Comparison of ENCODE assay signal across 8 cellular contexts in the genomic region with DNA sequence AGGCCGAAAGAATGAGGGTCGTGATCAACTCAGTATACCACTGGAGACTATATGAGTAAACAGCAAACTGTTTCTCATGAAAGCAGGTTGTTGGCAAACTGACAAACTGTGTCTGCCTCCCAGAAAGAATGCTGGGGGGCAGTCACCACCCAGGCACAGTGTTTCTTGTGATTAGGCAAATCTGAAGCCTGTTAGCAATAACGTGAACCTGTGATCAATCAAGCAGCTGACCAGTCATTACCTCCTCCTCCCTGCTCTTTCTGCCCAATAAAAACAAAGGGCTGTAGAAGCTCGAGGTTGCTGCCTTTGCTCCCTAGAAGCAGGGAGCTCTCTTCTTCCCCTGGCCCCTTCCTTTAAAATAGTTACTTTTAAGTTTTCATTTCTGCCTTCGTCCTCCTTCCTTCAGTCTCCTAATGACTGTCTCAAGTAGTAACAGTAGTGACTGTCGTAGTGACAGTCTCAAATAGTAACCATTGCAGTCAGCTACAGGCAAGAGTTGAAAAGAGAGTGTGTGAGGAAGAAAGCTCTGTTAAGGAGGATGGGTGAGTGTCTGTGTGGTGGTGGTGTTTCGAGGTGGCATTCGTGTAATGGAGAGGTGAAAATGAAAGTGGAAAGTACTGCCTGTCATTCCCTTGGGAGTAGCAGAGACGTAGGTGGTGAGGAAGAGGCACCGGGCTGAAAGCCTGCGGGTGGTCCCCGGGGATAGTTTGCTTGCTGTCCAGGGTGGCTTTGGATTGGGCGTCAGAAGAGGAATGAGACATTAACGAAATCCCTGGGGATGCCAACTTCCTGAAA. TPM values are rescaled to one million over a fixed set of nuclear protein-coding genes. Genes with fewer than 3 reads are reported as not detected.
DNase-seq lines count a peak whose midpoint lies in the region; ATAC-seq and TF ChIP-seq lines count a peak whose summit lies in the region.

No MANE protein-coding gene starts in this region.

- ATAC-seq in GM21529 (IDR thresholded peaks at IDR 0.05; ENCODE audit: unreplicated experiment): peak; percentile 61

- no peak overlapping the region for H2BK5ac ChIP-seq in H9 (ENCODE audit: insufficient read length, low read length)

- intact Hi-C loops in activated T-helper 1 cell treated with anti-CD3 and anti-CD28 coated beads, Interleukin-12 subunit alpha, Interleukin-12 subunit beta, Interleukin-2, Interleukin-4 antibody, amounts not matched to agents 30 ng/mL and 10 ng/mL and 1 ng/mL, durations not matched to agents 14 hours and 24 hours and 36 hours (cut with micrococcal nuclease): loop anchor here (5.0 kb wide), 1 partner anchor 1594 kb away; no protein-coding TSS in a partner anchor

- H3K18ac ChIP-seq in H9 (ENCODE audit: insufficient read length, low read depth, low read length): no peak overlapping the region

- no peak overlapping the region for H3K56ac ChIP-seq in H9 (ENCODE audit: insufficient read length, low read depth, low read length)

- no peak overlapping the region for H2BK20ac ChIP-seq in H9 (ENCODE audit: low read depth, low read length, poor library complexity, severe bottlenecking)

- H2BK120ac ChIP-seq in H9 (ENCODE audit: low read depth, low read length, poor library complexity, severe bottlenecking): no peak overlapping the region

- H2AFZ ChIP-seq in H9 (ENCODE audit: low read length): no peak overlapping the region

- 48% methylated on average over 14 of the region's 14 CpGs for WGBS in suprapubic skin
- WGBS in H9 (ENCODE audit: extremely low coverage, insufficient read length, low lambda C conversion rate): no CpG with 5 or more reads among the region's 14 CpGs

- DNase-seq in DMS153 treated with DMSO at 0.1 percent for 48 hours (lab: John Stamatoyannopoulos, UW; ENCODE audit: unreplicated experiment) (peak; percentile 86), MG63 (peak; percentile 53), fibroblast of pulmonary artery (ENCODE audit: low read depth) (no peak), suprapubic skin (ENCODE audit: low spot score in 2 of 2) (no peak), H9 (no peak), retina (no peak)
- no peak for DNase-seq in activated T-helper 1 cell treated with anti-CD3 and anti-CD28 coated beads, Interleukin-12 subunit alpha, Interleukin-12 subunit beta, Interleukin-2, Interleukin-4 antibody, amounts not matched to agents 30 ng/mL and 10 ng/mL and 1 ng/mL, durations not matched to agents 14 hours and 24 hours and 36 hours (ENCODE audit: low spot score)

- H3K27ac ChIP-seq in suprapubic skin: no peak overlapping the region
- no peak overlapping the region for H3K27ac ChIP-seq in H9 (ENCODE audit: insufficient read length, low read depth, low read length)

- H2BK12ac ChIP-seq in H9 (ENCODE audit: insufficient read length, low read depth, low read length): no peak overlapping the region

- no peak for TF ChIP-seq EP300 in suprapubic skin (IDR thresholded peaks at IDR 0.05)

- no peaks in the 10 kb centered on the region for H3K79me1 ChIP-seq in H9 (ENCODE audit: insufficient read depth, low read depth, low read length, poor library complexity, severe bottlenecking)

- H4K8ac ChIP-seq in H9 (replicated peaks; ENCODE audit: insufficient read length, low read depth, low read length): no peak overlapping the region

- H3K9me3 ChIP-seq in MG63 (no peaks in the 10 kb centered on the region), suprapubic skin (no peaks in the 10 kb centered on the region), H9 (ENCODE audit: control insufficient read depth, low read depth, low read length) (no peaks in the 10 kb centered on the region)

- TF ChIP-seq POLR2A in suprapubic skin (IDR thresholded peaks at IDR 0.05): no peak

- H3K4me3 Mint-ChIP-seq in H9: no peak overlapping the region
- no peak overlapping the region for H3K4me3 Mint-ChIP-seq in activated T-helper 1 cell treated with anti-CD3 and anti-CD28 coated beads, Interleukin-12 subunit alpha, Interleukin-12 subunit beta, Interleukin-2, Interleukin-4 antibody, amounts not matched to agents 30 ng/mL and 10 ng/mL and 1 ng/mL, durations not matched to agents 14 hours and 24 hours and 36 hours

- no peak overlapping the region for H2BK15ac ChIP-seq in H9 (ENCODE audit: low read depth, low read length)

- no peak overlapping the region for H2AK5ac ChIP-seq in H9 (ENCODE audit: insufficient read length, low read length)

- no peak overlapping the region for H3K4ac ChIP-seq in H9 (ENCODE audit: low read depth, low read length)

- no peaks in the 10 kb centered on the region for H3K9me3 Mint-ChIP-seq in H9
- no peaks in the 10 kb centered on the region for H3K9me3 Mint-ChIP-seq in activated T-helper 1 cell treated with anti-CD3 and anti-CD28 coated beads, Interleukin-12 subunit alpha, Interleukin-12 subunit beta, Interleukin-2, Interleukin-4 antibody, amounts not matched to agents 30 ng/mL and 10 ng/mL and 1 ng/mL, durations not matched to agents 14 hours and 24 hours and 36 hours

- H3K4me1 ChIP-seq in suprapubic skin (peaks cover 6% of the 10 kb centered on the region), H9 (ENCODE audit: insufficient read depth, low read length) (no peaks in the 10 kb centered on the region)

- H3K27me3 ChIP-seq in MG63 (no peaks in the 10 kb centered on the region), suprapubic skin (no peaks in the 10 kb centered on the region), H9 (ENCODE audit: insufficient read depth, low read length) (no peaks in the 10 kb centered on the region)

- H3K9ac ChIP-seq in H9 (ENCODE audit: extremely low read depth, insufficient read length, low read length): no peak overlapping the region

- TF ChIP-seq CTCF in fibroblast of pulmonary artery (IDR thresholded peaks at IDR 0.05; ENCODE audit: low read length, missing control alignments) (no peak), suprapubic skin (IDR thresholded peaks at IDR 0.05) (no peak), H9 (conservative IDR thresholded peaks at IDR 0.05) (no peak)

- no peak overlapping the region for H4K91ac ChIP-seq in H9 (ENCODE audit: insufficient read length, low read depth, low read length)

- H4K5ac ChIP-seq in H9 (ENCODE audit: insufficient read length, low read depth, low read length): no peak overlapping the region

- H3K4me1 Mint-ChIP-seq in H9: no peaks in the 10 kb centered on the region
- H3K4me1 Mint-ChIP-seq in activated T-helper 1 cell treated with anti-CD3 and anti-CD28 coated beads, Interleukin-12 subunit alpha, Interleukin-12 subunit beta, Interleukin-2, Interleukin-4 antibody, amounts not matched to agents 30 ng/mL and 10 ng/mL and 1 ng/mL, durations not matched to agents 14 hours and 24 hours and 36 hours (ENCODE audit: low read depth): peaks cover 29% of the 10 kb centered on the region

- H3K36me3 Mint-ChIP-seq in H9 (ENCODE audit: insufficient read depth in 1 of 3, low read depth in 3 of 3): no peaks in the 10 kb centered on the region
- H3K36me3 Mint-ChIP-seq in activated T-helper 1 cell treated with anti-CD3 and anti-CD28 coated beads, Interleukin-12 subunit alpha, Interleukin-12 subunit beta, Interleukin-2, Interleukin-4 antibody, amounts not matched to agents 30 ng/mL and 10 ng/mL and 1 ng/mL, durations not matched to agents 14 hours and 24 hours and 36 hours (ENCODE audit: low read depth): no peaks in the 10 kb centered on the region

- H3K14ac ChIP-seq in H9 (ENCODE audit: insufficient read depth, low read length): no peak overlapping the region

- no peak overlapping the region for H3K23ac ChIP-seq in H9 (ENCODE audit: insufficient read length, low read depth, low read length)

- H3K27ac Mint-ChIP-seq in H9: no peak overlapping the region
- no peak overlapping the region for H3K27ac Mint-ChIP-seq in activated T-helper 1 cell treated with anti-CD3 and anti-CD28 coated beads, Interleukin-12 subunit alpha, Interleukin-12 subunit beta, Interleukin-2, Interleukin-4 antibody, amounts not matched to agents 30 ng/mL and 10 ng/mL and 1 ng/mL, durations not matched to agents 14 hours and 24 hours and 36 hours

- no peaks in the 10 kb centered on the region for H4K20me1 ChIP-seq in H9 (ENCODE audit: control insufficient read depth, insufficient read depth, insufficient read length)

- peak overlapping the region; percentile 28 for H3K4me3 ChIP-seq in MG63
- H3K4me3 ChIP-seq in fibroblast of pulmonary artery (replicated peaks; ENCODE audit: low read depth, low read length): peak overlapping the region; percentile 16
- peak overlapping the region; percentile 36 for H3K4me3 ChIP-seq in suprapubic skin

- H3K4me2 ChIP-seq in H9 (ENCODE audit: insufficient read depth, insufficient read length, low read length): no peak overlapping the region

- H3K36me3 ChIP-seq in MG63 (no peaks in the 10 kb centered on the region), suprapubic skin (no peaks in the 10 kb centered on the region)

- H3K23me2 ChIP-seq in H9 (ENCODE audit: insufficient read length, low read depth, low read length, poor library complexity, severe bottlenecking): no peaks in the 10 kb centered on the region

- H3K27me3 Mint-ChIP-seq in H9 (ENCODE audit: low read depth): peaks cover 32% of the 10 kb centered on the region
- H3K27me3 Mint-ChIP-seq in activated T-helper 1 cell treated with anti-CD3 and anti-CD28 coated beads, Interleukin-12 subunit alpha, Interleukin-12 subunit beta, Interleukin-2, Interleukin-4 antibody, amounts not matched to agents 30 ng/mL and 10 ng/mL and 1 ng/mL, durations not matched to agents 14 hours and 24 hours and 36 hours (ENCODE audit: insufficient read depth): peaks cover 9% of the 10 kb centered on the region

- no peak overlapping the region for H3T11ph ChIP-seq in H9 (ENCODE audit: low read length)

- H3K79me2 ChIP-seq in H9 (ENCODE audit: insufficient read depth, low read length): no peaks in the 10 kb centered on the region

RNA-seq across cellular contexts. Expression of a gene that starts 14.5 kb away (rescaled TPM):
- total RNA-seq in MG63 (2014; rRNA removed; shearing (Covaris generic); ENCODE audit: low replicate concordance): 0.30 and 5.3 TPM in 2 replicates
- total RNA-seq in suprapubic skin: 10 to 100 TPM in 2 of 4 donors, 1 to 10 TPM in 2; 4.1 to 20.0 (median 9.3) TPM
- total RNA-seq in H9 (2021): 0.48 and 0.83 TPM in 2 replicates
- 0.67 and 0.73 TPM in 2 replicates for total RNA-seq in activated T-helper 1 cell treated with anti-CD3 and anti-CD28 coated beads, Interleukin-12 subunit alpha, Interleukin-12 subunit beta, Interleukin-2, Interleukin-4 antibody, amounts not matched to agents 30 ng/mL and 10 ng/mL and 1 ng/mL, durations not matched to agents 14 hours and 24 hours and 36 hours

Comparison
In these comparisons a context has a peak if more than half of its experiments do, and no peak if none do; other contexts are left out.
1. DNase-seq: peak in DMS153 treated with DMSO at 0.1 percent for 48 hours (single experiment) and MG63 (single experiment); none in fibroblast of pulmonary artery (single experiment), suprapubic skin (0 of 2), H9 (single experiment), retina (single experiment) and activated T-helper 1 cell treated with anti-CD3 and anti-CD28 coated beads, Interleukin-12 subunit alpha, Interleukin-12 subunit beta, Interleukin-2, Interleukin-4 antibody, amounts not matched to agents 30 ng/mL and 10 ng/mL and 1 ng/mL, durations not matched to agents 14 hours and 24 hours and 36 hours (single experiment).
2. Peak in every context shown above with its lines, with median percentiles within 50 percentile points of each other: H3K4me3 ChIP-seq.